Comparison of ENCODE assay signal across 8 cellular contexts in genomic region chr9:15357050-15357653, GRCh38. TPM values are rescaled to one million over a fixed set of nuclear protein-coding genes. Genes with fewer than 3 reads are reported as not detected.
DNase-seq lines count a peak whose midpoint lies in the region; ATAC-seq and TF ChIP-seq lines count a peak whose summit lies in the region.

No MANE protein-coding gene starts in this region.

- no peaks in the 10 kb centered on the region for H3K9me3 Mint-ChIP-seq in activated T-cell treated with anti-CD3 and anti-CD28 coated beads, Interleukin-2, amount 50 U/mL, for 72 hours

- no peaks in the 10 kb centered on the region for H3K9me3 ChIP-seq in spleen
- H3K9me3 ChIP-seq in breast epithelium: no peaks in the 10 kb centered on the region

- intact Hi-C loops in spleen (cut with DNase I; ENCODE audit: low total_unique reads) (no loop called here), breast epithelium (cut with DNase I; ENCODE audit: low total_unique reads) (no loop called here)

- H3K36me3 ChIP-seq in spleen: no peaks in the 10 kb centered on the region
- no peaks in the 10 kb centered on the region for H3K36me3 ChIP-seq in breast epithelium

- TF ChIP-seq CTCF in spleen (IDR thresholded peaks at IDR 0.05 in 8 of 11, conservative IDR thresholded peaks at IDR 0.05 in 3 of 11) (peak in 3 of 11 experiments; percentile 23 to 35 (median 24)), breast epithelium (IDR thresholded peaks at IDR 0.05) (no peak)

- 29 to 47% (median 37%) methylated on average over 4 of the region's 4 CpGs for WGBS in spleen, 5 donors

- H3K4me3 ChIP-seq in spleen (no peak overlapping the region), breast epithelium (no peak overlapping the region)

- in situ Hi-C loops in Caki2 (cut with HindIII; ENCODE audit: low pct_unique_long_range_greater_than_20kb, low sequenced_read_pairs): no loop called here

- DNase-seq in Caki2 (ENCODE audit: low read depth) (peak; percentile 39), KG1 (lab: John Stamatoyannopoulos, UW) (peak; percentile 50), spleen (no peak), breast epithelium (ENCODE audit: low spot score in 2 of 2) (no peak)
- DNase-seq in activated T-cell treated with anti-CD3 and anti-CD28 coated beads, Interleukin-2, amount 50 U/mL, for 72 hours: peak; percentile 10 to 39
- DNase-seq in stimulated activated CD4-positive, alpha-beta T cell treated with anti-CD3 and anti-CD28 coated beads, Interleukin-4, amount 100 ng/mL, for 1 hour: peak; percentile 41

- peaks cover 16% of the 10 kb centered on the region for H3K4me1 Mint-ChIP-seq in activated T-cell treated with anti-CD3 and anti-CD28 coated beads, Interleukin-2, amount 50 U/mL, for 72 hours (ENCODE audit: low read depth)

- no peaks in the 10 kb centered on the region for H3K36me3 Mint-ChIP-seq in activated T-cell treated with anti-CD3 and anti-CD28 coated beads, Interleukin-2, amount 50 U/mL, for 72 hours (ENCODE audit: insufficient read depth in 2 of 2)

- no peak overlapping the region for H3K27ac Mint-ChIP-seq in activated T-cell treated with anti-CD3 and anti-CD28 coated beads, Interleukin-2, amount 50 U/mL, for 72 hours

- H3K4me3 Mint-ChIP-seq in activated T-cell treated with anti-CD3 and anti-CD28 coated beads, Interleukin-2, amount 50 U/mL, for 72 hours: no peak overlapping the region

- H3K4me1 ChIP-seq in spleen (peaks cover 0 to 8% (median 0%) of the 10 kb centered on the region in 6 donors), breast epithelium (no peaks in the 10 kb centered on the region)

- ATAC-seq in GM21423 (IDR thresholded peaks at IDR 0.05; ENCODE audit: unreplicated experiment) (peak; percentile 98), GM18502 (IDR thresholded peaks at IDR 0.05; ENCODE audit: poor library complexity, unreplicated experiment) (no peak)
- peak in 1 of 2 donors; percentile 62 for ATAC-seq in activated T-cell treated with anti-CD3 and anti-CD28 coated beads, Interleukin-2, amount 50 U/mL, for 72 hours (replicated peaks in 1 of 2)

- TF ChIP-seq POLR2A in spleen (IDR thresholded peaks at IDR 0.05) (no peak), breast epithelium (IDR thresholded peaks at IDR 0.05) (no peak)

- no peaks in the 10 kb centered on the region for H3K27me3 Mint-ChIP-seq in activated T-cell treated with anti-CD3 and anti-CD28 coated beads, Interleukin-2, amount 50 U/mL, for 72 hours (ENCODE audit: low read depth)

- H3K27me3 ChIP-seq in spleen (replicated peaks in 1 of 7): no peaks in the 10 kb centered on the region
- H3K27me3 ChIP-seq in breast epithelium: no peaks in the 10 kb centered on the region

- H3K27ac ChIP-seq in spleen: no peak overlapping the region
- H3K27ac ChIP-seq in breast epithelium: no peak overlapping the region

RNA-seq across cellular contexts. Expression of gene TTC39B, which starts 50.1 kb away (rescaled TPM):
- total RNA-seq in Caki2 (2014; rRNA removed; shearing (Covaris generic); ENCODE audit: low replicate concordance): 0.81 and 8.0 TPM in 2 replicates
- 10 to 100 TPM; 30.8 to 46.7 TPM for total RNA-seq in activated T-cell treated with anti-CD3 and anti-CD28 coated beads, Interleukin-2, amount 50 U/mL, for 72 hours
- total RNA-seq in spleen (10 to 100 TPM; 16.8 to 24.1 (median 19.6) TPM), breast epithelium (10 to 100 TPM in 2 of 3 donors, 1 to 10 TPM in 1; 6.2 to 14.8 (median 14.4) TPM)
- 1 to 10 TPM; 4.8 to 5.8 (median 5.1) TPM for polyA plus RNA-seq in spleen

Comparison
In these comparisons a context has a peak if more than half of its experiments do, and no peak if none do; other contexts are left out.
1. DNase-seq: peak in Caki2 (single experiment), KG1 (single experiment), activated T-cell treated with anti-CD3 and anti-CD28 coated beads, Interleukin-2, amount 50 U/mL, for 72 hours (2 of 2) and stimulated activated CD4-positive, alpha-beta T cell treated with anti-CD3 and anti-CD28 coated beads, Interleukin-4, amount 100 ng/mL, for 1 hour (single experiment); none in spleen (single experiment) and breast epithelium (0 of 2).